Comparison of ENCODE assay signal across 9 cellular contexts in the genomic region with DNA sequence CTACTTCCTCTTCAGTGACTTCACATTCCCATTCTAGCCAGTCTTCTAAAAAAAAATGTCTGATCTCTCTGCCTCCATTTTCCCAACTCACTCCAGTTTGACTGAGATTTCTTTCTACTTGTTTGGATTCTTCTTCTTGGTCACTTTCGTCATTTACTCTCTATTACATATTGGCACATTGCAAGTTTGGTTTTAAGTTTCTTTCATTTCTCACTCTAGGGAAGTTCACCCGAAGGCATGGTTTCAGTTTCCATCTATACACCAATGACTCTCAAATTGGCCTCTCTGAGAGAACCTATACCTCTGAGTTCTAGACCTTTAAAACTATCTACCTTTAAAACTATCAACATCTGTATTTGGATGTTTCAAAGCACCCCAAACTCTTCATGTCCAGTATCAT. TPM values are rescaled to one million over a fixed set of nuclear protein-coding genes. Genes with fewer than 3 reads are reported as not detected.
DNase-seq lines count a peak whose midpoint lies in the region; ATAC-seq, FAIRE-seq and TF ChIP-seq lines count a peak whose summit lies in the region.
"Had no signal": no experiment of that assay in that cellular context is flagged by ENCODE, and none has a peak within 500 bp of the region (broad histone marks: within the 10 kb centered on the region; RNA-seq: fewer than 3 reads in every experiment).

No MANE protein-coding gene starts in this region.

- H3K4me3 ChIP-seq in ACC112 (ENCODE audit: low read depth, low read length) = peak overlapping the region; percentile 60
- H3K4me3 ChIP-seq in transverse colon = no peak overlapping the region

- H3K79me2 ChIP-seq in ACC112 (ENCODE audit: control insufficient read depth, insufficient read depth, low read length, unreplicated experiment) = no peaks in the 10 kb centered on the region

- peak overlapping the region; percentile 55 for H3K27ac ChIP-seq in ACC112 (ENCODE audit: low read depth, low read length)
- H3K27ac ChIP-seq in transverse colon = no peak overlapping the region

- H3K36me3 ChIP-seq in ACC112 (ENCODE audit: insufficient read depth, low read length) = no peaks in the 10 kb centered on the region; the same call in none of the 2 replicates
- H3K36me3 ChIP-seq in transverse colon = no peaks in the 10 kb centered on the region

- DNase-seq in GM19239 (ENCODE audit: insufficient read length, low spot score) = peak; percentile 39
- peak; percentile 81 for DNase-seq in RPMI8226
- DNase-seq in iPS-NIHi11 (ENCODE audit: low spot score) = no peak
- no peak for DNase-seq in transverse colon
- no peak for DNase-seq in sciatic nerve (ENCODE audit: low spot score)
- DNase-seq in H4 (ENCODE audit: low spot score) = no peak
- DNase-seq: CD4-positive, alpha-beta memory T cell had no signal

- in situ Hi-C loops in transverse colon (cut with MboI; ENCODE audit: low pct_ligation_motif_present in 1 of 4, low pct_unique_long_range_greater_than_20kb in 1 of 4, low sequenced_read_pairs in 3 of 4) = loop anchor here (10.0 to 25.0 kb wide), 2 partner anchors 1465 to 1468 kb away; partner anchors contain the start of gene COL12A1 (in 2 of the 4)

- no peak for TF ChIP-seq POLR2A in transverse colon (IDR thresholded peaks at IDR 0.05)

- H3K4me1 ChIP-seq in ACC112 (ENCODE audit: control insufficient read depth, insufficient read depth, low read length, unreplicated experiment) = peaks cover 24% of the 10 kb centered on the region
- peaks cover 0 to 6% (median 0%) of the 10 kb centered on the region in 4 donors for H3K4me1 ChIP-seq in transverse colon

- 45 to 65% methylated on average over 2 of the region's 2 CpGs for WGBS in transverse colon (ENCODE audit: low coverage in 1 of 2), 2 donors

- peak; percentile 99 for ATAC-seq in HG03039 (IDR thresholded peaks at IDR 0.05; ENCODE audit: unreplicated experiment)
- no peak for ATAC-seq in sciatic nerve

- no peaks in the 10 kb centered on the region for H3K9me3 ChIP-seq in transverse colon

- H3K27me3 ChIP-seq in ACC112 (ENCODE audit: insufficient read depth, low read length) (no peaks in the 10 kb centered on the region), transverse colon (no peaks in the 10 kb centered on the region)

- peak; percentile 95 for FAIRE-seq in GM19239 (lab: Jason Lieb, UNC)

- TF ChIP-seq EP300 in transverse colon (IDR thresholded peaks at IDR 0.05; ENCODE audit: low read depth) = no peak

- peak overlapping the region; percentile 49 for H2AFZ ChIP-seq in ACC112 (ENCODE audit: low read length, unreplicated experiment)

- no peak for TF ChIP-seq CTCF in transverse colon (IDR thresholded peaks at IDR 0.05)

- intact Hi-C loops in transverse colon (cut with DNase I; ENCODE audit: low total_unique reads) = no loop called here
- intact Hi-C loops in sciatic nerve (cut with DNase I) = no loop called here

RNA-seq across cellular contexts. Expression of gene CD109, which starts 51.3 kb away (rescaled TPM):
- total RNA-seq in transverse colon (1 to 10 TPM; 1.9 to 7.4 (median 4.8) TPM), sciatic nerve (14.8 TPM)
- 16.8 and 22.9 TPM in 2 replicates for total RNA-seq in H4 (2014; rRNA removed; shearing (Covaris generic))

Comparison
In these comparisons a context has a peak if more than half of its experiments do, and no peak if none do; other contexts are left out.
1. DNase-seq: peak in GM19239 (single experiment) and RPMI8226 (single experiment); none in iPS-NIHi11 (single experiment), transverse colon (single experiment), sciatic nerve (single experiment) and H4 (single experiment).